ENCODE assay signal across 8 cellular contexts in genomic region chr3:177357352-177358084, GRCh38.
DNase-seq lines count a peak whose midpoint lies in the region; ATAC-seq and TF ChIP-seq lines count a peak whose summit lies in the region.

No MANE protein-coding gene starts in this region.

- H3K4me1 ChIP-seq in effector memory CD4-positive, alpha-beta T cell (ENCODE audit: control insufficient read depth, insufficient read depth, low read length, poor library complexity, severe bottlenecking) = peaks cover 24% of the 10 kb centered on the region
- peaks cover 57% of the 10 kb centered on the region for H3K4me1 ChIP-seq in vagina

- H3K9me3 ChIP-seq in effector memory CD4-positive, alpha-beta T cell (ENCODE audit: control insufficient read depth, low read length) = no peaks in the 10 kb centered on the region
- H3K9me3 ChIP-seq in vagina = no peaks in the 10 kb centered on the region

- no peaks in the 10 kb centered on the region for H3K27me3 ChIP-seq in effector memory CD4-positive, alpha-beta T cell (replicated peaks; ENCODE audit: control insufficient read depth, insufficient read depth, low read length, poor library complexity, severe bottlenecking)
- H3K27me3 ChIP-seq in vagina = no peaks in the 10 kb centered on the region

- no peak for TF ChIP-seq POLR2A in vagina (IDR thresholded peaks at IDR 0.05)

- H3K36me3 ChIP-seq in effector memory CD4-positive, alpha-beta T cell (ENCODE audit: control insufficient read depth, insufficient read depth, low read length) = no peaks in the 10 kb centered on the region
- H3K36me3 ChIP-seq in vagina = no peaks in the 10 kb centered on the region

- TF ChIP-seq CTCF in vagina (IDR thresholded peaks at IDR 0.05) = no peak

- intact Hi-C loops in vagina (cut with DNase I) = no loop called here

- H3K4me3 ChIP-seq in Jurkat, Clone E6-1 (ENCODE audit: low read length) = peak overlapping the region; percentile 53
- H3K4me3 ChIP-seq in effector memory CD4-positive, alpha-beta T cell (ENCODE audit: insufficient read depth, low read depth, low read length, poor library complexity, severe bottlenecking) = peak overlapping the region; percentile 60
- H3K4me3 ChIP-seq in vagina = peak overlapping the region; percentile 8 to 25

- H3K27ac ChIP-seq in effector memory CD4-positive, alpha-beta T cell (ENCODE audit: insufficient read depth, low read length, poor library complexity, severe bottlenecking) = no peak overlapping the region
- H3K27ac ChIP-seq in vagina = peak overlapping the region; percentile 86

- DNase-seq in DMS 273 (lab: John Stamatoyannopoulos, UW; ENCODE audit: unreplicated experiment) (peak; percentile 54), DMS 273 treated with DMSO at 0.1 percent for 48 hours (lab: John Stamatoyannopoulos, UW) (no peak), SW 1271 (lab: John Stamatoyannopoulos, UW) (peak; percentile 83 to 92), mucosa of gallbladder (ENCODE audit: low spot score) (peak; percentile 43), vagina (ENCODE audit: extremely low spot score in 2 of 2) (no peak)
- peak; percentile 67 for DNase-seq in Jurkat, Clone E6-1 (ENCODE audit: low read depth, low spot score)
- no peak for DNase-seq in effector memory CD4-positive, alpha-beta T cell

- ATAC-seq in HG02588 (IDR thresholded peaks at IDR 0.05; ENCODE audit: unreplicated experiment) = no peak

Comparison
In these comparisons a context has a peak if more than half of its experiments do, and no peak if none do; other contexts are left out.
1. DNase-seq: peak in DMS 273 (single experiment), Jurkat, Clone E6-1 (single experiment), SW 1271 (2 of 2) and mucosa of gallbladder (single experiment); none in DMS 273 treated with DMSO at 0.1 percent for 48 hours (single experiment), effector memory CD4-positive, alpha-beta T cell (0 of 3) and vagina (0 of 2).
2. Peak in every context shown above with its lines, with median percentiles within 50 percentile points of each other: H3K4me3 ChIP-seq.